ENCODE assay signal across 11 cellular contexts in the genomic region with DNA sequence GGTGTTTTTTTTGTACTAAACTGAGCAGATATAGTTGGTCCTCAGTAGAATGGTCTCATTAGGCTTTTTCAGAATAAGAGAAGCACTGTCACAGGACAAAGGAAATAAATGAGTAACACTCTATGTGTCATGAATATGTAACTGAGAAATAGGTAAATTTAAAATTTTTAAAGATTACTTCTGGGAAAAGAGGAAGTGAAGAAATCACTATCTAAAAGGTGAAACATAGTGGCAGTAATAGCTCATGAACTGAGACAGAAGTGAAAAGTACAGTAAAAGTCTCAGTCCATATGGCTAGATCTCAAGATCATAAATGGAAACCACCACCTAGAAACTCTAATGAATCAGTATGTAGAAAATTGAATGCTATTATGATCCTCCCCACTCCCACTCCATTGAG.
DNase-seq lines count a peak whose midpoint lies in the region; ATAC-seq and TF ChIP-seq lines count a peak whose summit lies in the region.
"Had no signal": no experiment of that assay in that cellular context is flagged by ENCODE, and none has a peak within 500 bp of the region (broad histone marks: within the 10 kb centered on the region; RNA-seq: fewer than 3 reads in every experiment).

No MANE protein-coding gene starts in this region.

- H3K36me3 ChIP-seq in heart left ventricle (no peaks in the 10 kb centered on the region), mucosa of descending colon (ENCODE audit: low read depth) (no peaks in the 10 kb centered on the region)
- H3K36me3 ChIP-seq in effector memory CD4-positive, alpha-beta T cell (ENCODE audit: control insufficient read depth, insufficient read depth, low read length) = no peaks in the 10 kb centered on the region

- DNase-seq in CD1c-positive myeloid dendritic cell (ENCODE audit: extremely low spot score) = peak; percentile 8
- DNase-seq in heart left ventricle = no peak
- no peak for DNase-seq in mucosa of descending colon
- no peak for DNase-seq in effector memory CD4-positive, alpha-beta T cell
- no peak for DNase-seq in KG1 (lab: John Stamatoyannopoulos, UW)
- DNase-seq: NCI-H1092 treated with DMSO at 0.1 percent for 48 hours, occipital lobe, Right ventricle myocardium superior had no signal

- no peak overlapping the region for H3K27ac ChIP-seq in heart left ventricle
- no peak overlapping the region for H3K27ac ChIP-seq in effector memory CD4-positive, alpha-beta T cell (ENCODE audit: insufficient read depth, low read length, poor library complexity, severe bottlenecking)

- H3K9me3 ChIP-seq in heart left ventricle = no peaks in the 10 kb centered on the region
- no peaks in the 10 kb centered on the region for H3K9me3 ChIP-seq in mucosa of descending colon
- H3K9me3 ChIP-seq in effector memory CD4-positive, alpha-beta T cell (ENCODE audit: control insufficient read depth, low read length) = no peaks in the 10 kb centered on the region

- H3K4me3 ChIP-seq in heart left ventricle = no peak overlapping the region
- H3K4me3 ChIP-seq in mucosa of descending colon = no peak overlapping the region
- H3K4me3 ChIP-seq in effector memory CD4-positive, alpha-beta T cell (ENCODE audit: insufficient read depth, low read depth, low read length, poor library complexity, severe bottlenecking) = no peak overlapping the region

- TF ChIP-seq POLR2A in heart left ventricle (IDR thresholded peaks at IDR 0.05) = no peak

- peak; percentile 93 for ATAC-seq in GM18907 (IDR thresholded peaks at IDR 0.05; ENCODE audit: unreplicated experiment)
- ATAC-seq in HG02610 (IDR thresholded peaks at IDR 0.05; ENCODE audit: unreplicated experiment) = peak; percentile 83
- ATAC-seq in HG03558 (IDR thresholded peaks at IDR 0.05; ENCODE audit: extremely low read depth, unreplicated experiment) = peak; percentile 75
- ATAC-seq in heart left ventricle = no peak
- ATAC-seq in mucosa of descending colon = no peak

- TF ChIP-seq CTCF in heart left ventricle (IDR thresholded peaks at IDR 0.05) (no peak), mucosa of descending colon (IDR thresholded peaks at IDR 0.05) (no peak)

- H3K27me3 ChIP-seq in heart left ventricle = no peaks in the 10 kb centered on the region
- no peaks in the 10 kb centered on the region for H3K27me3 ChIP-seq in effector memory CD4-positive, alpha-beta T cell (replicated peaks; ENCODE audit: control insufficient read depth, insufficient read depth, low read length, poor library complexity, severe bottlenecking)

- H3K4me1 ChIP-seq in heart left ventricle = no peaks in the 10 kb centered on the region
- no peaks in the 10 kb centered on the region for H3K4me1 ChIP-seq in mucosa of descending colon (ENCODE audit: low read depth)
- H3K4me1 ChIP-seq in effector memory CD4-positive, alpha-beta T cell (ENCODE audit: control insufficient read depth, insufficient read depth, low read length, poor library complexity, severe bottlenecking) = no peaks in the 10 kb centered on the region

- intact Hi-C loops in heart left ventricle (cut with DNase I) (loop anchor here in 3 of 10 donors (10.0 kb wide), 4 partner anchors 139 to 611 kb away; partner anchors contain the start of gene RPS6KA5 (in 1 of the 3)), mucosa of descending colon (cut with DNase I, micrococcal nuclease) (loop anchor here in 1 of 2 donors (10.0 kb wide), 1 partner anchor 379 kb away; no protein-coding TSS in a partner anchor)

Comparison
In these comparisons a context has a peak if more than half of its experiments do, and no peak if none do; other contexts are left out.
1. ATAC-seq: peak in GM18907 (single experiment), HG02610 (single experiment) and HG03558 (single experiment); none in heart left ventricle (0 of 4) and mucosa of descending colon (single experiment).